ENCODE assay signal across 16 cellular contexts in genomic region chr11:116457336-116458007, GRCh38.
A peak's percentile ranks its signal among the peaks of the same experiment; 100 is the strongest.
DNase-seq lines count a peak whose midpoint lies in the region; ATAC-seq and TF ChIP-seq lines count a peak whose summit lies in the region.
"Had no signal": no experiment of that assay in that cellular context is flagged by ENCODE, and none has a peak within 500 bp of the region (broad histone marks: within the 10 kb centered on the region; RNA-seq: fewer than 3 reads in every experiment).

No MANE protein-coding gene starts in this region.

- H3K36me3 ChIP-seq in HUES48 (ENCODE audit: control insufficient read depth, insufficient read depth, low read length) = no peaks in the 10 kb centered on the region
- H3K36me3 ChIP-seq in ectodermal cell (ENCODE audit: control insufficient read depth, insufficient read depth, low read length) = no peaks in the 10 kb centered on the region
- H3K36me3 ChIP-seq in rectal smooth muscle tissue (ENCODE audit: control insufficient read depth, insufficient read depth, low read length) = no peaks in the 10 kb centered on the region
- H3K36me3 ChIP-seq in body of pancreas (replicated peaks in 1 of 2; ENCODE audit: insufficient read depth in 1 of 2, low read depth in 2 of 2) = no peaks in the 10 kb centered on the region
- H3K36me3 ChIP-seq: tibial nerve had no signal

- peak; percentile 41 for DNase-seq in NCI-H2227 treated with DMSO at 0.1 percent for 48 hours (lab: John Stamatoyannopoulos, UW)
- no peak for DNase-seq in effector CD8-positive, alpha-beta T cell (lab: John Stamatoyannopoulos, UW)
- no peak for DNase-seq in NK-92 treated with Interleukin-12 subunit alpha and Interleukin-12 subunit beta, amount 100 ng/mL, for 24 hours (lab: John Stamatoyannopoulos, UW)
- DNase-seq in body of pancreas = no peak
- DNase-seq: activated naive CD4-positive, alpha-beta T cell treated with anti-CD3 and anti-CD28 coated beads, Interleukin-2, amount 10 ng/mL, durations not matched to agents 7 days and 5 days; activated T-cell treated with anti-CD3 and anti-CD28 coated beads for 4 hours; Calu3; GDM1; NCI-H1436; NCI-H526 treated with DMSO at 0.1 percent for 48 hours; stimulated activated naive B cell treated with anti-CD40 and anti-IgM and Interleukin-4, amounts not matched to agents 10 μg/mL and 1 μg/mL and 100 μg/mL, for 72 hours had no signal

- no peak for TF ChIP-seq CTCF in body of pancreas (IDR thresholded peaks at IDR 0.05)

- H3K9ac ChIP-seq in HUES48 (ENCODE audit: low read depth, low read length) = no peak overlapping the region
- H3K9ac ChIP-seq in rectal smooth muscle tissue (ENCODE audit: low read length) = no peak overlapping the region

- ATAC-seq in body of pancreas = no peak
- ATAC-seq: natural killer cell treated with Interleukin-12 subunit alpha and Interleukin-12 subunit beta and Interleukin-15 and Interleukin-18, amount 100 ng/mL, for 72 hours; stimulated activated naive B cell treated with anti-CD40 and anti-IgM and Interleukin-4, amounts not matched to agents 10 μg/mL and 1 μg/mL and 100 μg/mL, for 72 hours had no signal

- WGBS in ectodermal cell, 2 experiments = 14% methylated on average over 10 of the region's 10 CpGs
- 74 to 81% methylated on average over 9 to 10 of the region's 10 CpGs for WGBS in body of pancreas, 2 donors

- H3K27ac ChIP-seq in HUES48 (ENCODE audit: low read depth, low read length) (peak overlapping the region; percentile 38), ectodermal cell (ENCODE audit: insufficient read depth, low read depth, low read length, poor library complexity, severe bottlenecking) (peak overlapping the region; percentile 85), rectal smooth muscle tissue (ENCODE audit: low read depth, low read length) (peak overlapping the region; percentile 27), body of pancreas (no peak overlapping the region)
- H3K27ac ChIP-seq: tibial nerve had no signal

- H3K27me3 ChIP-seq in HUES48 (ENCODE audit: control insufficient read depth, insufficient read depth, low read length) (no peaks in the 10 kb centered on the region), ectodermal cell (ENCODE audit: control insufficient read depth, insufficient read depth, low read length, poor library complexity, severe bottlenecking) (no peaks in the 10 kb centered on the region), rectal smooth muscle tissue (ENCODE audit: control insufficient read depth, insufficient read depth, low read length) (no peaks in the 10 kb centered on the region), body of pancreas (no peaks in the 10 kb centered on the region)
- H3K27me3 ChIP-seq: tibial nerve had no signal

- H3K4me1 ChIP-seq in HUES48 (ENCODE audit: control insufficient read depth, insufficient read depth, low read length) = peaks cover 6% of the 10 kb centered on the region
- H3K4me1 ChIP-seq in ectodermal cell (ENCODE audit: control insufficient read depth, insufficient read depth, low read length) = peaks cover 30% of the 10 kb centered on the region
- H3K4me1 ChIP-seq in rectal smooth muscle tissue (ENCODE audit: control insufficient read depth, insufficient read depth, low read length) = peaks cover 37% of the 10 kb centered on the region
- no peaks in the 10 kb centered on the region for H3K4me1 ChIP-seq in body of pancreas
- H3K4me1 ChIP-seq: tibial nerve had no signal

- H3K9me3 ChIP-seq in HUES48 (ENCODE audit: control insufficient read depth, insufficient read depth, low read length) (no peaks in the 10 kb centered on the region), ectodermal cell (ENCODE audit: control insufficient read depth, low read length) (no peaks in the 10 kb centered on the region), body of pancreas (no peaks in the 10 kb centered on the region)
- H3K9me3 ChIP-seq: tibial nerve had no signal

- no peak overlapping the region for H3K4me3 ChIP-seq in HUES48 (ENCODE audit: low read depth, low read length)
- H3K4me3 ChIP-seq in ectodermal cell (ENCODE audit: insufficient read depth, low read depth, low read length) = no peak overlapping the region
- no peak overlapping the region for H3K4me3 ChIP-seq in rectal smooth muscle tissue (ENCODE audit: low read length)
- H3K4me3 ChIP-seq in body of pancreas = no peak overlapping the region
- H3K4me3 ChIP-seq: tibial nerve had no signal

- TF ChIP-seq POLR2A in body of pancreas (IDR thresholded peaks at IDR 0.05) = no peak

- intact Hi-C loops in body of pancreas (cut with DNase I) = no loop called here

Comparison
In these comparisons a context has a peak if more than half of its experiments do, and no peak if none do; other contexts are left out.
1. H3K27ac ChIP-seq: peak in HUES48 (single experiment), ectodermal cell (single experiment) and rectal smooth muscle tissue (single experiment); none in body of pancreas (0 of 4).